Comparison of ENCODE assay signal across 2 cellular contexts in the genomic region with DNA sequence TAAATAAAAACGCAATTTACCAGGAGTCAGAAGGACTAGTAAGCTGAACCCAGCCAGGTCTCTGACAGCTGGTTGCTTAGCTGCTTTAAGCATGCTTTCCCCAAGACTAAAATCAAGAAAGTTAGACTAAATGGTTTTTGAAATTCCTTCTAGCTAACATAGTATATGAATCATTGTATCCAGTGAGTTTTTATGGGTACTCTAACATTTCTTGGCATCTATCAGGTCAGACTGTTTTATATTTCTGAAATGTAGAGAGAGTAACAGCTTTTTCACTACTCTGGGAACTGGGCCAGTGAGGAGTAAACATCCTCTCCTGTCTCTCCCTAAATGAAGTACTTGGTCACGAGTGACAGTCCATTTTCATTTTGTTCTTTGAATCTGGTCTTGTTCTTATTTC.
TF ChIP-seq lines count a peak whose summit lies in the region.

No MANE protein-coding gene starts in this region.

TF ChIP-seq in GM23338, 12 proteins besides CTCF, POLR2A, EP300 and RAD21 (continued from another document):
- TF ChIP-seq, protein P1, sequence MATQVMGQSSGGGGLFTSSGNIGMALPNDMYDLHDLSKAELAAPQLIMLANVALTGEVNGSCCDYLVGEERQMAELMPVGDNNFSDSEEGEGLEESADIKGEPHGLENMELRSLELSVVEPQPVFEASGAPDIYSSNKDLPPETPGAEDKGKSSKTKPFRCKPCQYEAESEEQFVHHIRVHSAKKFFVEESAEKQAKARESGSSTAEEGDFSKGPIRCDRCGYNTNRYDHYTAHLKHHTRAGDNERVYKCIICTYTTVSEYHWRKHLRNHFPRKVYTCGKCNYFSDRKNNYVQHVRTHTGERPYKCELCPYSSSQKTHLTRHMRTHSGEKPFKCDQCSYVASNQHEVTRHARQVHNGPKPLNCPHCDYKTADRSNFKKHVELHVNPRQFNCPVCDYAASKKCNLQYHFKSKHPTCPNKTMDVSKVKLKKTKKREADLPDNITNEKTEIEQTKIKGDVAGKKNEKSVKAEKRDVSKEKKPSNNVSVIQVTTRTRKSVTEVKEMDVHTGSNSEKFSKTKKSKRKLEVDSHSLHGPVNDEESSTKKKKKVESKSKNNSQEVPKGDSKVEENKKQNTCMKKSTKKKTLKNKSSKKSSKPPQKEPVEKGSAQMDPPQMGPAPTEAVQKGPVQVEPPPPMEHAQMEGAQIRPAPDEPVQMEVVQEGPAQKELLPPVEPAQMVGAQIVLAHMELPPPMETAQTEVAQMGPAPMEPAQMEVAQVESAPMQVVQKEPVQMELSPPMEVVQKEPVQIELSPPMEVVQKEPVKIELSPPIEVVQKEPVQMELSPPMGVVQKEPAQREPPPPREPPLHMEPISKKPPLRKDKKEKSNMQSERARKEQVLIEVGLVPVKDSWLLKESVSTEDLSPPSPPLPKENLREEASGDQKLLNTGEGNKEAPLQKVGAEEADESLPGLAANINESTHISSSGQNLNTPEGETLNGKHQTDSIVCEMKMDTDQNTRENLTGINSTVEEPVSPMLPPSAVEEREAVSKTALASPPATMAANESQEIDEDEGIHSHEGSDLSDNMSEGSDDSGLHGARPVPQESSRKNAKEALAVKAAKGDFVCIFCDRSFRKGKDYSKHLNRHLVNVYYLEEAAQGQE (IDR thresholded peaks at IDR 0.05; ENCODE audit: unreplicated experiment), result no peak
- TF ChIP-seq, protein P2, sequence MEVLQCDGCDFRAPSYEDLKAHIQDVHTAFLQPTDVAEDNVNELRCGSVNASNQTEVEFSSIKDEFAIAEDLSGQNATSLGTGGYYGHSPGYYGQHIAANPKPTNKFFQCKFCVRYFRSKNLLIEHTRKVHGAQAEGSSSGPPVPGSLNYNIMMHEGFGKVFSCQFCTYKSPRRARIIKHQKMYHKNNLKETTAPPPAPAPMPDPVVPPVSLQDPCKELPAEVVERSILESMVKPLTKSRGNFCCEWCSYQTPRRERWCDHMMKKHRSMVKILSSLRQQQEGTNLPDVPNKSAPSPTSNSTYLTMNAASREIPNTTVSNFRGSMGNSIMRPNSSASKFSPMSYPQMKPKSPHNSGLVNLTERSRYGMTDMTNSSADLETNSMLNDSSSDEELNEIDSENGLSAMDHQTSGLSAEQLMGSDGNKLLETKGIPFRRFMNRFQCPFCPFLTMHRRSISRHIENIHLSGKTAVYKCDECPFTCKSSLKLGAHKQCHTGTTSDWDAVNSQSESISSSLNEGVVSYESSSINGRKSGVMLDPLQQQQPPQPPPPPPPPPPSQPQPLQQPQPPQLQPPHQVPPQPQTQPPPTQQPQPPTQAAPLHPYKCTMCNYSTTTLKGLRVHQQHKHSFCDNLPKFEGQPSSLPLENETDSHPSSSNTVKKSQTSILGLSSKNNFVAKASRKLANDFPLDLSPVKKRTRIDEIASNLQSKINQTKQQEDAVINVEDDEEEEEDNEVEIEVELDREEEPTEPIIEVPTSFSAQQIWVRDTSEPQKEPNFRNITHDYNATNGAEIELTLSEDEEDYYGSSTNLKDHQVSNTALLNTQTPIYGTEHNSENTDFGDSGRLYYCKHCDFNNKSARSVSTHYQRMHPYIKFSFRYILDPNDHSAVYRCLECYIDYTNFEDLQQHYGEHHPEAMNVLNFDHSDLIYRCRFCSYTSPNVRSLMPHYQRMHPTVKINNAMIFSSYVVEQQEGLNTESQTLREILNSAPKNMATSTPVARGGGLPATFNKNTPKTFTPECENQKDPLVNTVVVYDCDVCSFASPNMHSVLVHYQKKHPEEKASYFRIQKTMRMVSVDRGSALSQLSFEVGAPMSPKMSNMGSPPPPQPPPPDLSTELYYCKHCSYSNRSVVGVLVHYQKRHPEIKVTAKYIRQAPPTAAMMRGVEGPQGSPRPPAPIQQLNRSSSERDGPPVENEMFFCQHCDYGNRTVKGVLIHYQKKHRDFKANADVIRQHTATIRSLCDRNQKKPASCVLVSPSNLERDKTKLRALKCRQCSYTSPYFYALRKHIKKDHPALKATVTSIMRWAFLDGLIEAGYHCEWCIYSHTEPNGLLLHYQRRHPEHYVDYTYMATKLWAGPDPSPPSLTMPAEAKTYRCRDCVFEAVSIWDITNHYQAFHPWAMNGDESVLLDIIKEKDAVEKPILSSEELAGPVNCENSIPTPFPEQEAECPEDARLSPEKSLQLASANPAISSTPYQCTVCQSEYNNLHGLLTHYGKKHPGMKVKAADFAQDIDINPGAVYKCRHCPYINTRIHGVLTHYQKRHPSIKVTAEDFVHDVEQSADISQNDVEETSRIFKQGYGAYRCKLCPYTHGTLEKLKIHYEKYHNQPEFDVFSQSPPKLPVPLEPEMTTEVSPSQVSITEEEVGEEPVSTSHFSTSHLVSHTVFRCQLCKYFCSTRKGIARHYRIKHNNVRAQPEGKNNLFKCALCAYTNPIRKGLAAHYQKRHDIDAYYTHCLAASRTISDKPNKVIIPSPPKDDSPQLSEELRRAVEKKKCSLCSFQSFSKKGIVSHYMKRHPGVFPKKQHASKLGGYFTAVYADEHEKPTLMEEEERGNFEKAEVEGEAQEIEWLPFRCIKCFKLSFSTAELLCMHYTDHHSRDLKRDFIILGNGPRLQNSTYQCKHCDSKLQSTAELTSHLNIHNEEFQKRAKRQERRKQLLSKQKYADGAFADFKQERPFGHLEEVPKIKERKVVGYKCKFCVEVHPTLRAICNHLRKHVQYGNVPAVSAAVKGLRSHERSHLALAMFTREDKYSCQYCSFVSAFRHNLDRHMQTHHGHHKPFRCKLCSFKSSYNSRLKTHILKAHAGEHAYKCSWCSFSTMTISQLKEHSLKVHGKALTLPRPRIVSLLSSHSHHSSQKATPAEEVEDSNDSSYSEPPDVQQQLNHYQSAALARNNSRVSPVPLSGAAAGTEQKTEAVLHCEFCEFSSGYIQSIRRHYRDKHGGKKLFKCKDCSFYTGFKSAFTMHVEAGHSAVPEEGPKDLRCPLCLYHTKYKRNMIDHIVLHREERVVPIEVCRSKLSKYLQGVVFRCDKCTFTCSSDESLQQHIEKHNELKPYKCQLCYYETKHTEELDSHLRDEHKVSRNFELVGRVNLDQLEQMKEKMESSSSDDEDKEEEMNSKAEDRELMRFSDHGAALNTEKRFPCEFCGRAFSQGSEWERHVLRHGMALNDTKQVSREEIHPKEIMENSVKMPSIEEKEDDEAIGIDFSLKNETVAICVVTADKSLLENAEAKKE (CRISPR knock-in tag; IDR thresholded peaks at IDR 0.05), result no peak
- TF ChIP-seq, protein P3, sequence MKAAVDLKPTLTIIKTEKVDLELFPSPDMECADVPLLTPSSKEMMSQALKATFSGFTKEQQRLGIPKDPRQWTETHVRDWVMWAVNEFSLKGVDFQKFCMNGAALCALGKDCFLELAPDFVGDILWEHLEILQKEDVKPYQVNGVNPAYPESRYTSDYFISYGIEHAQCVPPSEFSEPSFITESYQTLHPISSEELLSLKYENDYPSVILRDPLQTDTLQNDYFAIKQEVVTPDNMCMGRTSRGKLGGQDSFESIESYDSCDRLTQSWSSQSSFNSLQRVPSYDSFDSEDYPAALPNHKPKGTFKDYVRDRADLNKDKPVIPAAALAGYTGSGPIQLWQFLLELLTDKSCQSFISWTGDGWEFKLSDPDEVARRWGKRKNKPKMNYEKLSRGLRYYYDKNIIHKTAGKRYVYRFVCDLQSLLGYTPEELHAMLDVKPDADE (IDR thresholded peaks at IDR 0.05), result no peak
- TF ChIP-seq NANOG (IDR thresholded peaks at IDR 0.05; ENCODE audit: borderline replicate concordance), result no peak
- TF ChIP-seq CREB1 (CRISPR knock-in tag; IDR thresholded peaks at IDR 0.05; ENCODE audit: low read depth), result no peak
- TF ChIP-seq POLR2AphosphoS5 (IDR thresholded peaks at IDR 0.05; ENCODE audit: low read depth), result no peak
- no peak for TF ChIP-seq EZH2phosphoT487 (IDR thresholded peaks at IDR 0.05; ENCODE audit: unreplicated experiment)

TF ChIP-seq in SK-N-SH, 30 proteins besides CTCF, POLR2A, EP300 and RAD21 (continued from another document):
- TF ChIP-seq, protein P1 (IDR thresholded peaks at IDR 0.05; ENCODE audit: low read depth, low read length), result no peak
- peak; percentile 69; the same call in 1 of the 2 replicates for TF ChIP-seq TEAD4 (IDR thresholded peaks at IDR 0.05; ENCODE audit: borderline replicate concordance, insufficient read depth)
- peak; percentile 73 for TF ChIP-seq MXI1 (IDR thresholded peaks at IDR 0.05; ENCODE audit: low read depth, low read length)
- no peak for TF ChIP-seq EZH2phosphoT487 (IDR thresholded peaks at IDR 0.05; ENCODE audit: borderline replicate concordance, low read depth)
- peak; percentile 78 for TF ChIP-seq FOSL2 (IDR thresholded peaks at IDR 0.05; ENCODE audit: borderline replicate concordance, low read depth)
- TF ChIP-seq, protein P4, sequence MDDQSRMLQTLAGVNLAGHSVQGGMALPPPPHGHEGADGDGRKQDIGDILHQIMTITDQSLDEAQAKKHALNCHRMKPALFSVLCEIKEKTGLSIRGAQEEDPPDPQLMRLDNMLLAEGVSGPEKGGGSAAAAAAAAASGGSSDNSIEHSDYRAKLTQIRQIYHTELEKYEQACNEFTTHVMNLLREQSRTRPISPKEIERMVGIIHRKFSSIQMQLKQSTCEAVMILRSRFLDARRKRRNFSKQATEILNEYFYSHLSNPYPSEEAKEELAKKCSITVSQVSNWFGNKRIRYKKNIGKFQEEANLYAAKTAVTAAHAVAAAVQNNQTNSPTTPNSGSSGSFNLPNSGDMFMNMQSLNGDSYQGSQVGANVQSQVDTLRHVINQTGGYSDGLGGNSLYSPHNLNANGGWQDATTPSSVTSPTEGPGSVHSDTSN (IDR thresholded peaks at IDR 0.05), result peak; percentile 87
- TF ChIP-seq, protein P5, sequence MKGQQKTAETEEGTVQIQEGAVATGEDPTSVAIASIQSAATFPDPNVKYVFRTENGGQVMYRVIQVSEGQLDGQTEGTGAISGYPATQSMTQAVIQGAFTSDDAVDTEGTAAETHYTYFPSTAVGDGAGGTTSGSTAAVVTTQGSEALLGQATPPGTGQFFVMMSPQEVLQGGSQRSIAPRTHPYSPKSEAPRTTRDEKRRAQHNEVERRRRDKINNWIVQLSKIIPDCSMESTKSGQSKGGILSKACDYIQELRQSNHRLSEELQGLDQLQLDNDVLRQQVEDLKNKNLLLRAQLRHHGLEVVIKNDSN (IDR thresholded peaks at IDR 0.05; ENCODE audit: borderline replicate concordance, low read depth), result peak; percentile 35; the same call in 1 of the 2 replicates
- peak; percentile 15; the same call in 1 of the 2 replicates for TF ChIP-seq RXRA (IDR thresholded peaks at IDR 0.05; ENCODE audit: borderline replicate concordance, low read depth)
- peak; percentile 34; the same call in 1 of the 2 replicates for TF ChIP-seq POLR2AphosphoS5 (IDR thresholded peaks at IDR 0.05; ENCODE audit: low read depth, low read length)
- TF ChIP-seq NFIC (IDR thresholded peaks at IDR 0.05; ENCODE audit: borderline replicate concordance), result peak; percentile 85
- TF ChIP-seq FOXM1 (IDR thresholded peaks at IDR 0.05; ENCODE audit: low read depth), result 0 out of 2 replicates have a peak, but pooled peaks have one; percentile 24
- TF ChIP-seq, protein P6, sequence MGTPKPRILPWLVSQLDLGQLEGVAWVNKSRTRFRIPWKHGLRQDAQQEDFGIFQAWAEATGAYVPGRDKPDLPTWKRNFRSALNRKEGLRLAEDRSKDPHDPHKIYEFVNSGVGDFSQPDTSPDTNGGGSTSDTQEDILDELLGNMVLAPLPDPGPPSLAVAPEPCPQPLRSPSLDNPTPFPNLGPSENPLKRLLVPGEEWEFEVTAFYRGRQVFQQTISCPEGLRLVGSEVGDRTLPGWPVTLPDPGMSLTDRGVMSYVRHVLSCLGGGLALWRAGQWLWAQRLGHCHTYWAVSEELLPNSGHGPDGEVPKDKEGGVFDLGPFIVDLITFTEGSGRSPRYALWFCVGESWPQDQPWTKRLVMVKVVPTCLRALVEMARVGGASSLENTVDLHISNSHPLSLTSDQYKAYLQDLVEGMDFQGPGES (IDR thresholded peaks at IDR 0.05; ENCODE audit: low read depth, low read length), result no peak
TF ChIP-seq in SK-N-SH: peak in this region for 12.
